8 cellular contexts compared by ENCODE assay signal in the genomic region with DNA sequence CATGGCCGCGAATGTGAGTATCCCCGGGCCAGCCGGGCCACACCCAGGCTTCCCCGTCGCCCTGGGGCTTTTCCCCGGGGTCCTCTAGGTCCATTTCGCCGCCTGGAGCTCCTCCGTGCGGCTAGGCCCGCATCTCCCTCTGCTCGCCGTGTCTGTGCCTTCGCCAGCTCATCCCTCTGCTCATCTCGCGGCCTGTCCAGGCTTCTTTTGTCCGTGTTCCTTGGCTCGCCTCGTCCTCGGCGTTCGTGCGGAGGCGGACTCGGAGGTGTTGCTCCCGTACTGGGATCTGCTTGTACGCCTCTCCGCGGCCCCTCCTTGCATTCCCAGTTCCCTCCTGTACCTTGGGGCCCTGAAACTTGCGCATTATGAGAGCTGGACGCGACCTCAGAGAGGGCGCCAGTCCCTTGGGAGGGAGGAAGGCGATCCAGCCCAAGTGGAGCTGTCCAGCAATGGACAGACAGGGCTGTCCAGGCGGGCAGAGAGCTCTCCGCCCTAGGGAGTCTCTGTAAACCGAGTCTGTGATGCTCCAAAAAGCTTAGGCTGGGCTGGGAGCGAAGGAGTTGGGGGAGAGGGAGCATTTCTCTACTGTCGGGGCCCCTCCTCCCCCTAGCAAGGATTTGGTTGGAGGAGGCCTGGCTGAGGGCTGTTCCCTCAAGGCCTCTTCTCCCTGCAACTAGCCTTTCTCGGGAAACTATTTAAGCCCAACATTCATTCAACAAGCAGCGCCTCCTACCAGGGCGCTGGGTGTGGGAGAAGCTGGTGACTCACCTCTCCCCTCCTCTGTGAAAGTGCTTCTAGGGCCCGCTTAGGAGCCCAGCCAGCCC. TPM values are rescaled to one million over a fixed set of nuclear protein-coding genes. Genes with fewer than 3 reads are reported as not detected.
DNase-seq lines count a peak whose midpoint lies in the region; ATAC-seq and TF ChIP-seq lines count a peak whose summit lies in the region.

No MANE protein-coding gene starts in this region.

- peak; percentile 10 for ATAC-seq in GM19025 (IDR thresholded peaks at IDR 0.05; ENCODE audit: low read depth, unreplicated experiment)
- peak; percentile 26 for ATAC-seq in HG03342 (IDR thresholded peaks at IDR 0.05; ENCODE audit: unreplicated experiment)
- peak; percentile 66 for ATAC-seq in gastroesophageal sphincter

- TF ChIP-seq POLR2A in Peyer's patch (IDR thresholded peaks at IDR 0.05) (peak; percentile 16 to 61), gastroesophageal sphincter (IDR thresholded peaks at IDR 0.05) (peak in 1 of 2 donors; percentile 22)

- DNase-seq in AG09309 (ENCODE audit: low read depth): peak; percentile 86
- DNase-seq in Peyer's patch: peak in 1 of 3 donors; percentile 83
- DNase-seq in activated effector memory CD4-positive, alpha-beta T cell treated with Interleukin-2 at 50 U/mL for 16 hours: peak; percentile 38
- DNase-seq in nucleus accumbens (lab: John Stamatoyannopoulos, UW): peak in 31 of 56 donors; percentile 24 to 84 (median 63)
- DNase-seq in tibial artery: peak; percentile 81 to 91

- TF ChIP-seq CTCF in AG09309 (IDR thresholded peaks at IDR 0.05; ENCODE audit: control insufficient read depth, insufficient read depth, low read depth, low read length, missing control alignments) (peak; percentile 12), Peyer's patch (IDR thresholded peaks at IDR 0.05) (no peak), gastroesophageal sphincter (IDR thresholded peaks at IDR 0.05) (peak in 1 of 4 experiments; percentile 42), tibial artery (IDR thresholded peaks at IDR 0.05) (no peak)

- H3K36me3 ChIP-seq in Peyer's patch (peaks cover 0 to 31% (median 0%) of the 10 kb centered on the region in 3 donors), gastroesophageal sphincter (peaks cover 0 to 46% of the 10 kb centered on the region in 2 donors), tibial artery (peaks cover 17 to 45% (median 26%) of the 10 kb centered on the region in 3 donors)

- intact Hi-C loops in tibial artery (cut with DNase I; ENCODE audit: low total_unique reads): loop anchor here (2.0 to 10.0 kb wide), 4 partner anchors 53 to 819 kb away; a partner anchor contains a TSS

- peaks cover 0 to 32% (median 15%) of the 10 kb centered on the region in 4 donors for H3K4me1 ChIP-seq in Peyer's patch
- peaks cover 8 to 51% (median 22%) of the 10 kb centered on the region in 3 donors for H3K4me1 ChIP-seq in gastroesophageal sphincter
- H3K4me1 ChIP-seq in tibial artery: peaks cover 0 to 41% (median 31%) of the 10 kb centered on the region in 4 donors

- H3K9me3 ChIP-seq in Peyer's patch (no peaks in the 10 kb centered on the region), gastroesophageal sphincter (no peaks in the 10 kb centered on the region), tibial artery (no peaks in the 10 kb centered on the region)

- 0% methylated on average over 4 to 5 of the region's 44 CpGs for WGBS in gastroesophageal sphincter (ENCODE audit: low coverage in 1 of 2), 2 donors

- H3K4me3 ChIP-seq in AG09309 (ENCODE audit: control insufficient read depth, low read depth, low read length) (peak overlapping the region; percentile 83), Peyer's patch (peak overlapping the region; percentile 64 to 91 (median 84)), gastroesophageal sphincter (peak overlapping the region; percentile 97), tibial artery (peak overlapping the region; percentile 72 to 83)

- no peak for TF ChIP-seq EP300 in gastroesophageal sphincter (IDR thresholded peaks at IDR 0.05)

- H3K27ac ChIP-seq in Peyer's patch (peak overlapping the region; percentile 90 to 94 (median 92)), gastroesophageal sphincter (peak overlapping the region; percentile 96 to 99 (median 99)), tibial artery (peak overlapping the region; percentile 93 to 94)

- no peaks in the 10 kb centered on the region for H3K27me3 ChIP-seq in Peyer's patch
- H3K27me3 ChIP-seq in gastroesophageal sphincter: no peaks in the 10 kb centered on the region
- H3K27me3 ChIP-seq in tibial artery: no peaks in the 10 kb centered on the region

RNA-seq across cellular contexts. Expression of a gene that starts 0.6 kb away (rescaled TPM):
- total RNA-seq in Peyer's patch: 10 to 100 TPM; 26.6 to 56.5 (median 40.3) TPM
- total RNA-seq in gastroesophageal sphincter: 100 to 1,000 TPM; 115 to 227 (median 183) TPM

RNA-seq across cellular contexts. Expression of a gene that starts 0.7 kb away (rescaled TPM):
- total RNA-seq in Peyer's patch: 10 to 100 TPM; 10.7 to 15.7 (median 11.6) TPM
- 10 to 100 TPM; 14.5 to 32.9 (median 25.7) TPM for total RNA-seq in gastroesophageal sphincter

RNA-seq across cellular contexts. Expression of a gene that starts 53.0 kb away (rescaled TPM):
- total RNA-seq in Peyer's patch: 10 to 100 TPM; 46.1 to 88.3 (median 78.6) TPM
- total RNA-seq in gastroesophageal sphincter: 10 to 100 TPM; 27.6 to 73.0 (median 34.4) TPM

RNA-seq across cellular contexts. Expression of a gene that starts 53.2 kb away (rescaled TPM):
- total RNA-seq in Peyer's patch: 10 to 100 TPM in 1 of 4 donors, 1 to 10 TPM in 3; 4.6 to 10.7 (median 7.0) TPM
- total RNA-seq in gastroesophageal sphincter: 10 to 100 TPM in 3 of 4 donors, 1 to 10 TPM in 1; 7.9 to 15.6 (median 12.7) TPM

Comparison
In these comparisons a context has a peak if more than half of its experiments do, and no peak if none do; other contexts are left out.
1. ATAC-seq: peak in every context shown above with its lines; median percentile 66 in gastroesophageal sphincter; 26 in HG03342; 10 in GM19025.